8 cellular contexts compared by ENCODE assay signal in genomic region chr7:155815332-155816191, GRCh38. TPM values are rescaled to one million over a fixed set of nuclear protein-coding genes. Genes with fewer than 3 reads are reported as not detected.
A peak's percentile ranks its signal among the peaks of the same experiment; 100 is the strongest.
DNase-seq lines count a peak whose midpoint lies in the region; ATAC-seq and TF ChIP-seq lines count a peak whose summit lies in the region.

No MANE protein-coding gene starts in this region.

- peaks cover 19% of the 10 kb centered on the region for H3K27me3 Mint-ChIP-seq in Caco-2 (ENCODE audit: insufficient read depth, unreplicated experiment)

- peaks cover 3% of the 10 kb centered on the region for H3K27me3 ChIP-seq in Caco-2 (replicated peaks; ENCODE audit: control insufficient read depth, insufficient read depth, low read length)

- POLR2A ChIA-PET in Caco-2 (lab: Charles Lee): no interaction called here

- peaks cover 13% of the 10 kb centered on the region; the same call in 1 of the 2 replicates for H3K4me1 ChIP-seq in Caco-2

- H3K27ac Mint-ChIP-seq in Caco-2 (ENCODE audit: unreplicated experiment): no peak overlapping the region

- H3K9me3 Mint-ChIP-seq in Caco-2 (ENCODE audit: unreplicated experiment): no peaks in the 10 kb centered on the region

- no peak overlapping the region for H3K4me3 ChIP-seq in Caco-2 (ENCODE audit: low read depth, low read length)

- BruUV-seq in Caco-2 (replicated peaks; lab: Mats Ljungman, UMichigan): no TSS peak

- CTCF ChIA-PET in Caco-2 (lab: Charles Lee): no interaction called here

- H3K9me3 ChIP-seq in Caco-2: no peaks in the 10 kb centered on the region

- TF ChIP-seq CTCF in Caco-2 (IDR thresholded peaks at IDR 0.05; ENCODE audit: insufficient read depth in 1 of 2, low read depth in 1 of 2, low read length in 1 of 2, severe bottlenecking in 1 of 2, unreplicated experiment in 1 of 2): peak; percentile 86 to 97

- H3K4me1 Mint-ChIP-seq in Caco-2 (ENCODE audit: low read depth, unreplicated experiment): peaks cover 21% of the 10 kb centered on the region

- intact Hi-C loops in Caco-2 (cut with micrococcal nuclease; ENCODE audit: unreplicated experiment): loop anchor here (1.0 to 10.0 kb wide), 4 partner anchors 64 to 819 kb away; no protein-coding TSS in a partner anchor

- peak overlapping the region; percentile 16 for H3K4me3 Mint-ChIP-seq in Caco-2 (ENCODE audit: unreplicated experiment)

- peak; percentile 76 to 89 for DNase-seq in Caco-2
- DNase-seq in GM19238 (ENCODE audit: insufficient read length, low spot score): peak; percentile 76
- DNase-seq in T follicular helper cell (ENCODE audit: low read depth): peak; percentile 15
- peak; percentile 10 for DNase-seq in amniotic epithelial cell (ENCODE audit: low read depth)
- peak; percentile 34 for DNase-seq in kidney glomerular epithelial cell (lab: John Stamatoyannopoulos, UW)
- DNase-seq in stimulated activated CD8-positive, alpha-beta memory T cell treated with anti-CD3 and anti-CD28 coated beads, Interleukin-15, amount 100 ng/mL, for 24 hours (ENCODE audit: low read depth): peak; percentile 47
- no peak for DNase-seq in NCI-H1048 (lab: John Stamatoyannopoulos, UW)

- H3K36me3 Mint-ChIP-seq in Caco-2 (ENCODE audit: insufficient read depth, unreplicated experiment): no peaks in the 10 kb centered on the region

- ATAC-seq in HG03196 (IDR thresholded peaks at IDR 0.05; ENCODE audit: unreplicated experiment): peak; percentile 78

- no peaks in the 10 kb centered on the region for H3K36me3 ChIP-seq in Caco-2 (ENCODE audit: control insufficient read depth, insufficient read depth, low read length)

RNA-seq across cellular contexts. Expression of gene SHH, which starts 3.3 kb away (rescaled TPM):
- 4.7 and 6.2 TPM in 2 replicates for total RNA-seq in Caco-2 (2022)
